22 cellular contexts compared by ENCODE assay signal in the genomic region with DNA sequence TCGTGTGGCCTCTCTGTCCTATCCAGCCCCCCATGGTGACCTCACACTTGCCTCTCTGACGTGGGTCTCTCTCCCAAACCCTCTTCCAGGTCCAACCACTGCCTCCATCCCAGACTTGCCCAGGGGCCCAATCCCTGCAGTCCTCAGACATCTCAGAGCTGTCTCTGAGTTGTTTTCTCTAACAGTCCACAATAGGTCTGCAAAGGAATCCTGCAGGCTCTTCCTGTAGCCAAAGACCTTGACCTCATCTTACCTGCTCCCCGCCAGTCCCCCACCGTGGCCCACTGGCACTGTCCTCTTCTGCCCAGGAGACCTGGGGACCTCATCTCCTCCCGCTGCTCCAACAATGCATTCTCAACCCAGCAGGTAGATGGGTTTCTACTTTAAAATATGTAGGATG.
"Had no signal": no experiment of that assay in that cellular context is flagged by ENCODE, and none has a peak within 500 bp of the region (broad histone marks: within the 10 kb centered on the region; RNA-seq: fewer than 3 reads in every experiment).

No MANE protein-coding gene starts in this region.

- H3K4me3 ChIP-seq: esophagus squamous epithelium, gastroesophageal sphincter, hepatocyte, left ventricle myocardium inferior, lower lobe of right lung, spleen, suprapubic skin, thyroid gland, uterus had no signal

- H3K9me3 Mint-ChIP-seq: dendritic cell treated with granulocyte-macrophage colony-stimulating factor and Interleukin-4, amounts not matched to agents 40 ng/mL and 50 ng/mL, for 4 days; effector memory CD8-positive, alpha-beta T cell; memory B cell; nephron progenitor cell; type B pancreatic cell had no signal

- H3K9me3 ChIP-seq: esophagus squamous epithelium, gastroesophageal sphincter, left ventricle myocardium inferior, lower lobe of right lung, spleen, suprapubic skin, thyroid gland, uterus had no signal

- H3K27me3 Mint-ChIP-seq: effector memory CD8-positive, alpha-beta T cell; memory B cell; type B pancreatic cell had no signal

- H3K4me2 ChIP-seq: hepatocyte had no signal

- H3K27me3 ChIP-seq: esophagus squamous epithelium, gastroesophageal sphincter, hepatocyte, spleen, suprapubic skin, thyroid gland, uterus had no signal

- H3K4me1 ChIP-seq: uterus had no signal

- ATAC-seq: effector memory CD8-positive, alpha-beta T cell; gastroesophageal sphincter; left cardiac atrium; lower lobe of right lung; sciatic nerve had no signal

- H2AFZ ChIP-seq: hepatocyte had no signal

- H3K27ac Mint-ChIP-seq: dendritic cell treated with granulocyte-macrophage colony-stimulating factor and Interleukin-4, amounts not matched to agents 40 ng/mL and 50 ng/mL, for 4 days; memory B cell; nephron progenitor cell; type B pancreatic cell had no signal

- H3K36me3 ChIP-seq: uterus had no signal

- H3K27ac ChIP-seq: esophagus squamous epithelium, gastroesophageal sphincter, hepatocyte, left ventricle myocardium inferior, lower lobe of right lung, spleen, suprapubic skin, thyroid gland, uterus had no signal

- H3K4me3 Mint-ChIP-seq: dendritic cell treated with granulocyte-macrophage colony-stimulating factor and Interleukin-4, amounts not matched to agents 40 ng/mL and 50 ng/mL, for 4 days; effector memory CD8-positive, alpha-beta T cell; memory B cell; nephron progenitor cell; type B pancreatic cell had no signal

- DNase-seq: effector memory CD8-positive, alpha-beta T cell; esophagus squamous epithelium; foreskin fibroblast; kidney; left cardiac atrium; left ventricle myocardium inferior; lower lobe of right lung; midbrain; nephron progenitor cell; stimulated activated CD4-positive, alpha-beta T cell treated with anti-CD3 and anti-CD28 coated beads, Interleukin-2, amount 100 ng/mL, for 24 hours; stimulated activated CD4-positive, alpha-beta T cell treated with anti-CD3 and anti-CD28 coated beads, Interleukin-4, amount 100 ng/mL, for 4 hours; stimulated activated naive CD4-positive, alpha-beta T cell treated with Interleukin-2 at 50 U/mL for 16 hours; thyroid gland; uterus had no signal
